1 cellular context compared by ENCODE assay signal in the genomic region with DNA sequence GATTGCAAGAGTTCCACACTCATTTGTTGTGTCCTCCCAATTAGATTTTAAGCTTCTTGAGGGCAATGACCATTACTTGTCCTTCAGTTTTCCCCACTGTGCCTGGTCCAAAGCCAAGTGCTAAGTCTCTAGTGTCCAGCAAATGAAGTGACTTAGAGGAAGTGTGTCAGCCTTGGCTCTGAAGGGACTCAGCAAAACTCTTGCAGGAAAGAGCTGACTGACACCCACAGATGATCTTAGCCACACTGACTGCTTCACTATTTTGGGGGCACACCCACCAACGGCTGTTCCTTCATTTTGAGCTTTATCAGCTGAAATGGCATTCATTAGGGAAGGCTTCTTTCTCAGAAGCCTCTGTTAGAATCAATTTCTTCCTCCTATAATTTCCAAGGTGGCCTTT.
TF ChIP-seq lines count a peak whose summit lies in the region.

No MANE protein-coding gene starts in this region.

TF ChIP-seq in A549, 52 proteins besides CTCF, POLR2A, EP300 and RAD21 (continued from another document):
- TF ChIP-seq, protein P1, sequence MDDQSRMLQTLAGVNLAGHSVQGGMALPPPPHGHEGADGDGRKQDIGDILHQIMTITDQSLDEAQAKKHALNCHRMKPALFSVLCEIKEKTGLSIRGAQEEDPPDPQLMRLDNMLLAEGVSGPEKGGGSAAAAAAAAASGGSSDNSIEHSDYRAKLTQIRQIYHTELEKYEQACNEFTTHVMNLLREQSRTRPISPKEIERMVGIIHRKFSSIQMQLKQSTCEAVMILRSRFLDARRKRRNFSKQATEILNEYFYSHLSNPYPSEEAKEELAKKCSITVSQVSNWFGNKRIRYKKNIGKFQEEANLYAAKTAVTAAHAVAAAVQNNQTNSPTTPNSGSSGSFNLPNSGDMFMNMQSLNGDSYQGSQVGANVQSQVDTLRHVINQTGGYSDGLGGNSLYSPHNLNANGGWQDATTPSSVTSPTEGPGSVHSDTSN (IDR thresholded peaks at IDR 0.05): no peak
